Comparison of ENCODE assay signal across 8 cellular contexts in the genomic region with DNA sequence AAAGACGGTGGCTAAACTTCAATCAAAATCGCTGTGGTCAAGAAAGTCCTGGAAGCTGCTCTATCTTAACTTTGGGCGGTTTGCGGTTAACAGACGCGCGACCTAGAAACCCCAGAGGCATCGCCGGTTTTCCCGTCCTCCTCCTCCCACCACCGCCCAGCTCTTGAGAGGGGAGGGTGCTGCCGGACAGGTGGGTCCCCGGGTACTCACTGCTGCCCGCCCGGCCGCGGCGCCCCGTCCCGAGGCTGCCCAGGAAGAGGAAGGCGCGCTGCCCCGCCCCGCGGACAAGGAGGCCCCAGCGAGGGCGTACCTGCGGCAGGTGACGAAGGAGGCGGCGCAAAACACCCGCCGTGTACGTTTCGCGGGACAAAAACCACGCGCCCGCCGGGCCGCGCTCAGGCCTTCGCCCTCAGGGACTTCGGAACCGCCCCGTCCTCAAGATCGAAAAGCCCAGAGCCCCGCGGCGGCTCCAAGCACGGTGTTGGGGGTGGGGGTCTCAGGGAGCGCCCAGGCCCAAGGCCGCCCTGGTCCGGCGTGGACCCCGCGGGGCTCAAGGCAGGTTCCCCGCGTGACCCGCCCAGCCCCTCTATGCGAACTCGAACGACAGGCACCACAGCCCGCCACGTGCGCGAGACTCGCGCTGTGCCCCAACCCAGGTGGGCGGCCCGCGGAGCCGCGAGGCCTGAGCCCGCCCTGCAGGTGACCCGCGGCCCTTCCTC. TPM values are rescaled to one million over a fixed set of nuclear protein-coding genes. Genes with fewer than 3 reads are reported as not detected.
A peak's percentile ranks its signal among the peaks of the same experiment; 100 is the strongest.
DNase-seq lines count a peak whose midpoint lies in the region; ATAC-seq and TF ChIP-seq lines count a peak whose summit lies in the region.

A gene with protein sequence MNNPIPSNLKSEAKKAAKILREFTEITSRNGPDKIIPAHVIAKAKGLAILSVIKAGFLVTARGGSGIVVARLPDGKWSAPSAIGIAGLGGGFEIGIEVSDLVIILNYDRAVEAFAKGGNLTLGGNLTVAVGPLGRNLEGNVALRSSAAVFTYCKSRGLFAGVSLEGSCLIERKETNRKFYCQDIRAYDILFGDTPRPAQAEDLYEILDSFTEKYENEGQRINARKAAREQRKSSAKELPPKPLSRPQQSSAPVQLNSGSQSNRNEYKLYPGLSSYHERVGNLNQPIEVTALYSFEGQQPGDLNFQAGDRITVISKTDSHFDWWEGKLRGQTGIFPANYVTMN (minus strand): TSS at position 259 of the 719 bp plus-strand sequence. CDS start 48 bp downstream, at position 211.

- peak within 1 kb of the TSS; percentile 95 for H3K4me3 ChIP-seq in CD8-positive, alpha-beta T cell (ENCODE audit: low read depth, low read length)

- H3K4me3 Mint-ChIP-seq in CD8-positive, alpha-beta T cell: peak within 1 kb of the TSS; percentile 92

- H3K27ac ChIP-seq in CD8-positive, alpha-beta T cell (ENCODE audit: low read depth, low read length): peak within 1 kb of the TSS; percentile 95

- no peaks in the 10 kb centered on the region for H3K36me3 ChIP-seq in CD8-positive, alpha-beta T cell (ENCODE audit: insufficient read depth, low read length)

- H3K36me3 Mint-ChIP-seq in CD8-positive, alpha-beta T cell: peaks cover 28% of the 10 kb centered on the region

- H3K27me3 ChIP-seq in CD8-positive, alpha-beta T cell (ENCODE audit: insufficient read depth, low read length): no peaks in the 10 kb centered on the region

- peak within 1 kb of the TSS; percentile 98 for H3K27ac Mint-ChIP-seq in CD8-positive, alpha-beta T cell

- POLR2A ChIA-PET in CD8-positive, alpha-beta T cell (lab: Charles Lee): no interaction called here

- TF ChIP-seq CTCF in CD8-positive, alpha-beta T cell (IDR thresholded peaks at IDR 0.05): no peak

- in situ Hi-C loops in endometrial microvascular endothelial cells (cut with HindIII; ENCODE audit: inconsistent ontology term, low pct_unique_long_range_greater_than_20kb, low sequenced_read_pairs): no loop called here

- ATAC-seq in CD8-positive, alpha-beta T cell: peak; percentile 28
- ATAC-seq in GM21529 (IDR thresholded peaks at IDR 0.05; ENCODE audit: unreplicated experiment): peak; percentile 27
- peak; percentile 22 for ATAC-seq in stimulated activated naive CD8-positive, alpha-beta T cell treated with anti-CD3 and anti-CD28 coated beads, Interleukin-15, Interleukin-2, amounts not matched to agents 100 U/mL and 50 U/mL, for 24 hours

- DNase-seq in CD8-positive, alpha-beta T cell: peak; percentile 36 to 79 (median 63)
- DNase-seq in LoVo (ENCODE audit: low spot score) (peak; percentile 62), mucosa of gallbladder (ENCODE audit: low spot score) (peak; percentile 82), pons (ENCODE audit: low spot score) (no peak)
- DNase-seq in activated CD8-positive, alpha-beta memory T cell treated with anti-CD3 and anti-CD28 coated beads for 1 hour (ENCODE audit: extremely low read depth in 1 of 2, low read depth in 1 of 2): peak; percentile 23 to 38
- peak; percentile 52 for DNase-seq in stimulated activated naive CD8-positive, alpha-beta T cell treated with anti-CD3 and anti-CD28 coated beads, Interleukin-15, Interleukin-2, amounts not matched to agents 100 U/mL and 50 U/mL, for 24 hours

- intact Hi-C loops in CD8-positive, alpha-beta T cell (cut with DNase I, micrococcal nuclease): loop anchor here (1.0 to 10.0 kb wide), 6 partner anchors 17 to 413 kb away; a partner anchor contains a TSS

- CTCF ChIA-PET in CD8-positive, alpha-beta T cell (lab: Charles Lee): no interaction called here

- H3K9me3 Mint-ChIP-seq in CD8-positive, alpha-beta T cell: no peaks in the 10 kb centered on the region

- H3K4me1 Mint-ChIP-seq in CD8-positive, alpha-beta T cell (ENCODE audit: low read depth): peaks cover 59% of the 10 kb centered on the region

- H3K9me3 ChIP-seq in CD8-positive, alpha-beta T cell (ENCODE audit: low read length): no peaks in the 10 kb centered on the region

- H3K27me3 Mint-ChIP-seq in CD8-positive, alpha-beta T cell (ENCODE audit: low read depth): no peaks in the 10 kb centered on the region

- peaks cover 24% of the 10 kb centered on the region for H3K4me1 ChIP-seq in CD8-positive, alpha-beta T cell (ENCODE audit: insufficient read depth, low read length)

RNA-seq across cellular contexts. Expression of the gene that starts here (rescaled TPM):
- total RNA-seq in CD8-positive, alpha-beta T cell: 10 to 100 TPM; 60.6 to 61.6 TPM
- total RNA-seq in endometrial microvascular endothelial cells (ENCODE audit: inconsistent ontology term): 15.2 TPM
- 196 TPM for total RNA-seq in mucosa of gallbladder
